ENCODE assay signal across 1 cellular context in genomic region chr7:99369767-99370353, GRCh38.
TF ChIP-seq lines count a peak whose summit lies in the region.

No MANE protein-coding gene starts in this region.

TF ChIP-seq in IMR-90, 13 proteins besides CTCF, POLR2A, EP300 and RAD21:
- TF ChIP-seq CEBPB (IDR thresholded peaks at IDR 0.05; ENCODE audit: low read depth, low read length) (no peak), FOS (IDR thresholded peaks at IDR 0.05; ENCODE audit: low read depth, low read length) (no peak), CHD1 (IDR thresholded peaks at IDR 0.05; ENCODE audit: low read depth, low read length) (no peak), RFX5 (IDR thresholded peaks at IDR 0.05; ENCODE audit: low read depth, low read length) (no peak), NFE2L2 (IDR thresholded peaks at IDR 0.05; ENCODE audit: low read depth, low read length) (no peak), SMC3 (IDR thresholded peaks at IDR 0.05; ENCODE audit: low read depth, low read length) (no peak), MAFK (IDR thresholded peaks at IDR 0.05; ENCODE audit: low read depth, low read length) (no peak), MXI1 (IDR thresholded peaks at IDR 0.05; ENCODE audit: borderline replicate concordance, low read depth, low read length) (no peak), MAZ (IDR thresholded peaks at IDR 0.05; ENCODE audit: borderline replicate concordance, low read depth, low read length) (no peak)
- TF ChIP-seq, protein P1, sequence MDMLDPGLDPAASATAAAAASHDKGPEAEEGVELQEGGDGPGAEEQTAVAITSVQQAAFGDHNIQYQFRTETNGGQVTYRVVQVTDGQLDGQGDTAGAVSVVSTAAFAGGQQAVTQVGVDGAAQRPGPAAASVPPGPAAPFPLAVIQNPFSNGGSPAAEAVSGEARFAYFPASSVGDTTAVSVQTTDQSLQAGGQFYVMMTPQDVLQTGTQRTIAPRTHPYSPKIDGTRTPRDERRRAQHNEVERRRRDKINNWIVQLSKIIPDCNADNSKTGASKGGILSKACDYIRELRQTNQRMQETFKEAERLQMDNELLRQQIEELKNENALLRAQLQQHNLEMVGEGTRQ (IDR thresholded peaks at IDR 0.05; ENCODE audit: low read depth, low read length) = no peak
- TF ChIP-seq, protein P2, sequence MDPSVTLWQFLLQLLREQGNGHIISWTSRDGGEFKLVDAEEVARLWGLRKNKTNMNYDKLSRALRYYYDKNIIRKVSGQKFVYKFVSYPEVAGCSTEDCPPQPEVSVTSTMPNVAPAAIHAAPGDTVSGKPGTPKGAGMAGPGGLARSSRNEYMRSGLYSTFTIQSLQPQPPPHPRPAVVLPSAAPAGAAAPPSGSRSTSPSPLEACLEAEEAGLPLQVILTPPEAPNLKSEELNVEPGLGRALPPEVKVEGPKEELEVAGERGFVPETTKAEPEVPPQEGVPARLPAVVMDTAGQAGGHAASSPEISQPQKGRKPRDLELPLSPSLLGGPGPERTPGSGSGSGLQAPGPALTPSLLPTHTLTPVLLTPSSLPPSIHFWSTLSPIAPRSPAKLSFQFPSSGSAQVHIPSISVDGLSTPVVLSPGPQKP (IDR thresholded peaks at IDR 0.05; ENCODE audit: borderline replicate concordance, low read depth, low read length) = no peak
